17 cellular contexts compared by ENCODE assay signal in genomic region chr5:150578781-150579461, GRCh38.
"Had no signal": no experiment of that assay in that cellular context is flagged by ENCODE, and none has a peak within 500 bp of the region (broad histone marks: within the 10 kb centered on the region; RNA-seq: fewer than 3 reads in every experiment).

No MANE protein-coding gene starts in this region.

- DNase-seq: activated CD4-positive, alpha-beta T cell treated with anti-CD3 and anti-CD28 coated beads, Interleukin-2, amount 50 U/mL, for 48 hours; activated naive CD4-positive, alpha-beta T cell treated with anti-CD3 and anti-CD28 coated beads, Interleukin-2, amount 50 U/mL, for 16 hours; caudate nucleus; foreskin fibroblast; hypothalamus; kidney glomerular epithelial cell; midbrain; retina; SK-N-SH; stimulated activated CD4-positive, alpha-beta T cell treated with anti-CD3 and anti-CD28 coated beads, Interleukin-4, amount 100 ng/mL, for 4 hours; stimulated activated CD8-positive, alpha-beta memory T cell treated with anti-CD3 and anti-CD28 coated beads, Interleukin-4, amount 100 ng/mL, for 48 hours; stimulated activated naive CD4-positive, alpha-beta T cell treated with Interleukin-2 at 50 U/mL for 16 hours had no signal

- H3K9me3 ChIP-seq: SK-N-SH, transverse colon had no signal

- H3K36me3 ChIP-seq: transverse colon had no signal

- H3K4me2 ChIP-seq: SK-N-SH had no signal

- H3K9ac ChIP-seq: SK-N-SH had no signal

- H3K27ac ChIP-seq: coronary artery, VCaP had no signal

- ATAC-seq: activated T-helper 17 cell treated with anti-CD3 and anti-CD28 coated beads, Interleukin-2, amount 50 U/mL, for 72 hours had no signal

- H3K27me3 ChIP-seq: transverse colon had no signal

- H3K4me3 ChIP-seq: coronary artery, smooth muscle cell, transverse colon had no signal
